8 cellular contexts compared by ENCODE assay signal in genomic region chr1:151024540-151025146, GRCh38. TPM values are rescaled to one million over a fixed set of nuclear protein-coding genes. Genes with fewer than 3 reads are reported as not detected.
DNase-seq lines count a peak whose midpoint lies in the region; ATAC-seq and TF ChIP-seq lines count a peak whose summit lies in the region.

No MANE protein-coding gene starts in this region.

- no peaks in the 10 kb centered on the region for H3K27me3 Mint-ChIP-seq in endothelial cell (ENCODE audit: unreplicated experiment)

- H3K4me3 ChIP-seq in HFF-Myc (replicated peaks; ENCODE audit: low read depth, low read length) = no peak overlapping the region

- no peak overlapping the region for H3K27ac Mint-ChIP-seq in endothelial cell (ENCODE audit: unreplicated experiment)

- no peak for ATAC-seq in GM18519 (IDR thresholded peaks at IDR 0.05; ENCODE audit: low FRiP score, unreplicated experiment)

- no peak overlapping the region for H3K27ac ChIP-seq in C4-2B

- H3K4me3 Mint-ChIP-seq in endothelial cell (ENCODE audit: unreplicated experiment) = no peak overlapping the region

- TF ChIP-seq CTCF in C4-2B (conservative IDR thresholded peaks at IDR 0.05) = peak; percentile 77
- TF ChIP-seq CTCF in HFF-Myc (IDR thresholded peaks at IDR 0.05; ENCODE audit: low read depth, low read length, missing control alignments) = peak; percentile 77
- peak; percentile 68 for TF ChIP-seq CTCF in endothelial cell (IDR thresholded peaks at IDR 0.05; ENCODE audit: unreplicated experiment)

- DNase-seq in HFF-Myc (ENCODE audit: extremely low read depth, low read depth) = no peak
- peak; percentile 18 for DNase-seq in NK-92 (lab: John Stamatoyannopoulos, UW; ENCODE audit: unreplicated experiment)
- peak in 2 of 3 experiments; percentile 52 to 55 for DNase-seq in activated CD8-positive, alpha-beta memory T cell treated with anti-CD3 and anti-CD28 coated beads for 48 hours (ENCODE audit: low read depth in 2 of 3, low spot score in 2 of 3)
- peak; percentile 88 for DNase-seq in endothelial cell (ENCODE audit: low spot score)
- peak; percentile 85 for DNase-seq in midbrain (lab: John Stamatoyannopoulos, UW)
- DNase-seq in stimulated activated CD8-positive, alpha-beta memory T cell treated with anti-CD3 and anti-CD28 coated beads, Interleukin-4, amount 100 ng/mL, for 1 hour (ENCODE audit: low read depth in 2 of 2, low spot score in 1 of 2) = peak; percentile 76 to 80

- peaks cover 18% of the 10 kb centered on the region for H3K36me3 Mint-ChIP-seq in endothelial cell (ENCODE audit: low read depth, unreplicated experiment)

- no peaks in the 10 kb centered on the region for H3K9me3 Mint-ChIP-seq in endothelial cell (ENCODE audit: unreplicated experiment)

- peaks cover 8% of the 10 kb centered on the region for H3K4me1 Mint-ChIP-seq in endothelial cell (ENCODE audit: unreplicated experiment)

RNA-seq across cellular contexts. Expression of gene BNIPL, which starts 11.7 kb away (rescaled TPM):
- 1.5 TPM for total RNA-seq in endothelial cell (ENCODE audit: unreplicated experiment)

RNA-seq across cellular contexts. Expression of gene PRUNE1, which starts 16.4 kb away (rescaled TPM):
- total RNA-seq in endothelial cell (ENCODE audit: unreplicated experiment) = 16.7 TPM

RNA-seq across cellular contexts. Expression of gene MINDY1, which starts 17.9 kb away (rescaled TPM):
- 11.2 TPM for total RNA-seq in endothelial cell (ENCODE audit: unreplicated experiment)

RNA-seq across cellular contexts. Expression of gene C1orf56, which starts 22.9 kb away (rescaled TPM):
- total RNA-seq in endothelial cell (ENCODE audit: unreplicated experiment) = 1.0 TPM

RNA-seq across cellular contexts. Expression of gene CDC42SE1, which starts 34.8 kb away (rescaled TPM):
- total RNA-seq in endothelial cell (ENCODE audit: unreplicated experiment) = 180 TPM
